21 cellular contexts compared by ENCODE assay signal in the genomic region with DNA sequence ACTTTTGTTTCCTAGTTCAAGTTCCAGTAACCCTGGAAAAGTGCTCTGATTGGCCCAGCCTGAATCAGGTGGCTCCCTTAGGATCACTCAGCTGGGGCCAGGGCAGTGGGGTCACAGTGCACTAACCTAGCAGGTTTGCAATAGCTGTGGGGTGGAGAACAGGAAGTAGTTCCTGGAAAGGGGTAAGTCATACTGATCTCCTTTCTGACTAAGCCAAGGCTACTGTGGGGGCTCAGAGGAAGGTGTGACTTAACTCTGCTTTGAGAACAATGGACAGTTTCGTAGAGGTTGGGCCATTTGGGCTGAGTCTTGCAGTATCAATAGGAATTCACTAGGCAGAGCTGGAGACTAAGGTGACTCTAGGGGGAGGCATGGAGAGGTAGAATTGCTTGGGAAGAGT.
DNase-seq lines count a peak whose midpoint lies in the region; ATAC-seq and TF ChIP-seq lines count a peak whose summit lies in the region.
"Had no signal": no experiment of that assay in that cellular context is flagged by ENCODE, and none has a peak within 500 bp of the region (broad histone marks: within the 10 kb centered on the region; RNA-seq: fewer than 3 reads in every experiment).

No MANE protein-coding gene starts in this region.

- peaks cover 6% of the 10 kb centered on the region for H3K36me3 Mint-ChIP-seq in natural killer cell treated with Interleukin-12 subunit alpha and Interleukin-12 subunit beta and Interleukin-15 and Interleukin-18, amount 100 ng/mL, for 72 hours
- H3K36me3 Mint-ChIP-seq in natural killer cell = no peaks in the 10 kb centered on the region
- peaks cover 3% of the 10 kb centered on the region for H3K36me3 Mint-ChIP-seq in activated naive CD8-positive, alpha-beta T cell treated with anti-CD3 and anti-CD28 coated beads, Interleukin-2, amount 10 ng/mL, durations not matched to agents 7 days and 5 days
- H3K36me3 Mint-ChIP-seq in stimulated activated naive B cell treated with anti-CD40 and anti-IgM and Interleukin-4, amounts not matched to agents 10 μg/mL and 1 μg/mL and 100 μg/mL, for 72 hours = no peaks in the 10 kb centered on the region

- no peak overlapping the region for H3K18ac ChIP-seq in trophoblast cell (ENCODE audit: low read length)

- H2BK12ac ChIP-seq in trophoblast cell (ENCODE audit: low read length) = no peak overlapping the region

- intact Hi-C loops in natural killer cell (cut with micrococcal nuclease) = no loop called here

- H3K4ac ChIP-seq in trophoblast cell (ENCODE audit: low read depth, low read length) = no peak overlapping the region

- H3K9me3 Mint-ChIP-seq in natural killer cell treated with Interleukin-12 subunit alpha and Interleukin-12 subunit beta and Interleukin-15 and Interleukin-18, amount 100 ng/mL, for 72 hours = no peaks in the 10 kb centered on the region
- no peaks in the 10 kb centered on the region for H3K9me3 Mint-ChIP-seq in natural killer cell
- peaks cover 5% of the 10 kb centered on the region for H3K9me3 Mint-ChIP-seq in activated naive CD8-positive, alpha-beta T cell treated with anti-CD3 and anti-CD28 coated beads, Interleukin-2, amount 10 ng/mL, durations not matched to agents 7 days and 5 days
- peaks cover 1 to 4% of the 10 kb centered on the region in 2 donors for H3K9me3 Mint-ChIP-seq in stimulated activated naive B cell treated with anti-CD40 and anti-IgM and Interleukin-4, amounts not matched to agents 10 μg/mL and 1 μg/mL and 100 μg/mL, for 72 hours

- DNase-seq in natural killer cell treated with Interleukin-12 subunit alpha and Interleukin-12 subunit beta and Interleukin-15 and Interleukin-18, amount 100 ng/mL, for 72 hours (ENCODE audit: low spot score) = peak; percentile 73
- no peak for DNase-seq in natural killer cell
- peak; percentile 20 for DNase-seq in NK-92 (lab: John Stamatoyannopoulos, UW; ENCODE audit: unreplicated experiment)
- peak; percentile 47 for DNase-seq in activated naive CD8-positive, alpha-beta T cell treated with anti-CD3 and anti-CD28 coated beads, Interleukin-2, amount 10 ng/mL, durations not matched to agents 7 days and 5 days
- no peak for DNase-seq in stimulated activated naive B cell treated with anti-CD40 and anti-IgM and Interleukin-4, amounts not matched to agents 10 μg/mL and 1 μg/mL and 100 μg/mL, for 72 hours
- no peak for DNase-seq in trophoblast cell
- DNase-seq in NCI-H1105 treated with DMSO at 0.1 percent for 48 hours (lab: John Stamatoyannopoulos, UW) = no peak
- DNase-seq: activated B cell treated with CpG ODN at 0.5 μM for 24 hours, activated gamma-delta T cell, colonic mucosa, foreskin fibroblast, GOT3, MM.1S, NCI-H2081, NCI-H524 treated with DMSO at 0.1 percent for 48 hours, OCI-M1, retina, SHP77 treated with DMSO at 0.1 percent for 48 hours, T-helper 17 cell had no signal

- no peak overlapping the region for H3K27ac ChIP-seq in trophoblast cell (ENCODE audit: low read depth, low read length)
- H3K27ac ChIP-seq: colonic mucosa, neutrophil had no signal

- no peak overlapping the region for H3K9ac ChIP-seq in trophoblast cell (ENCODE audit: low read length)

- H3K27ac Mint-ChIP-seq in natural killer cell treated with Interleukin-12 subunit alpha and Interleukin-12 subunit beta and Interleukin-15 and Interleukin-18, amount 100 ng/mL, for 72 hours = peak overlapping the region; percentile 71 to 89
- no peak overlapping the region for H3K27ac Mint-ChIP-seq in natural killer cell
- H3K27ac Mint-ChIP-seq in activated naive CD8-positive, alpha-beta T cell treated with anti-CD3 and anti-CD28 coated beads, Interleukin-2, amount 10 ng/mL, durations not matched to agents 7 days and 5 days = peak overlapping the region; percentile 86
- H3K27ac Mint-ChIP-seq in stimulated activated naive B cell treated with anti-CD40 and anti-IgM and Interleukin-4, amounts not matched to agents 10 μg/mL and 1 μg/mL and 100 μg/mL, for 72 hours = no peak overlapping the region
- H3K27ac Mint-ChIP-seq: activated B cell treated with CpG ODN at 0.5 μM for 24 hours, T-helper 17 cell had no signal

- H3K4me1 Mint-ChIP-seq in natural killer cell treated with Interleukin-12 subunit alpha and Interleukin-12 subunit beta and Interleukin-15 and Interleukin-18, amount 100 ng/mL, for 72 hours (ENCODE audit: low read depth in 2 of 2) = peaks cover 6 to 8% of the 10 kb centered on the region in 2 donors
- peaks cover 4 to 14% of the 10 kb centered on the region in 2 donors for H3K4me1 Mint-ChIP-seq in natural killer cell
- H3K4me1 Mint-ChIP-seq in activated naive CD8-positive, alpha-beta T cell treated with anti-CD3 and anti-CD28 coated beads, Interleukin-2, amount 10 ng/mL, durations not matched to agents 7 days and 5 days = peaks cover 13% of the 10 kb centered on the region
- peaks cover 21 to 23% of the 10 kb centered on the region in 2 donors for H3K4me1 Mint-ChIP-seq in stimulated activated naive B cell treated with anti-CD40 and anti-IgM and Interleukin-4, amounts not matched to agents 10 μg/mL and 1 μg/mL and 100 μg/mL, for 72 hours

- H3K4me2 ChIP-seq in trophoblast cell (ENCODE audit: low read length) = no peak overlapping the region

- no peak overlapping the region for H2AFZ ChIP-seq in trophoblast cell (ENCODE audit: insufficient read depth, low read length, poor library complexity)

- TF ChIP-seq CTCF in natural killer cell (IDR thresholded peaks at IDR 0.05) = no peak

- H3K4me1 ChIP-seq in trophoblast cell (ENCODE audit: control insufficient read depth in 1 of 2, insufficient read depth in 2 of 2, low read length in 2 of 2) = no peaks in the 10 kb centered on the region

- peak overlapping the region; percentile 80 for H3K4me3 Mint-ChIP-seq in natural killer cell treated with Interleukin-12 subunit alpha and Interleukin-12 subunit beta and Interleukin-15 and Interleukin-18, amount 100 ng/mL, for 72 hours
- no peak overlapping the region for H3K4me3 Mint-ChIP-seq in natural killer cell
- H3K4me3 Mint-ChIP-seq in activated naive CD8-positive, alpha-beta T cell treated with anti-CD3 and anti-CD28 coated beads, Interleukin-2, amount 10 ng/mL, durations not matched to agents 7 days and 5 days = peak overlapping the region; percentile 4
- no peak overlapping the region for H3K4me3 Mint-ChIP-seq in stimulated activated naive B cell treated with anti-CD40 and anti-IgM and Interleukin-4, amounts not matched to agents 10 μg/mL and 1 μg/mL and 100 μg/mL, for 72 hours
- H3K4me3 Mint-ChIP-seq: activated B cell treated with CpG ODN at 0.5 μM for 24 hours, T-helper 17 cell had no signal

- no peak overlapping the region for H2AK5ac ChIP-seq in trophoblast cell (ENCODE audit: low read length)

- H3K27me3 Mint-ChIP-seq in natural killer cell treated with Interleukin-12 subunit alpha and Interleukin-12 subunit beta and Interleukin-15 and Interleukin-18, amount 100 ng/mL, for 72 hours = peaks cover 0 to 2% of the 10 kb centered on the region in 2 donors
- peaks cover 0 to 3% of the 10 kb centered on the region in 2 donors for H3K27me3 Mint-ChIP-seq in natural killer cell (ENCODE audit: low read depth in 2 of 2)
- peaks cover 2% of the 10 kb centered on the region for H3K27me3 Mint-ChIP-seq in activated naive CD8-positive, alpha-beta T cell treated with anti-CD3 and anti-CD28 coated beads, Interleukin-2, amount 10 ng/mL, durations not matched to agents 7 days and 5 days
- peaks cover 29 to 34% of the 10 kb centered on the region in 2 donors for H3K27me3 Mint-ChIP-seq in stimulated activated naive B cell treated with anti-CD40 and anti-IgM and Interleukin-4, amounts not matched to agents 10 μg/mL and 1 μg/mL and 100 μg/mL, for 72 hours

- POLR2A ChIA-PET in activated naive CD8-positive, alpha-beta T cell treated with anti-CD3 and anti-CD28 coated beads, Interleukin-2, amount 10 ng/mL, durations not matched to agents 7 days and 5 days (lab: Charles Lee) = no interaction called here

- H3K23ac ChIP-seq in trophoblast cell (ENCODE audit: low read length) = no peak overlapping the region

- H3K14ac ChIP-seq in trophoblast cell (ENCODE audit: low read length) = no peak overlapping the region

- no peak overlapping the region for H4K12ac ChIP-seq in trophoblast cell (ENCODE audit: low read depth, low read length)

- H4K91ac ChIP-seq in trophoblast cell (ENCODE audit: low read depth, low read length) = no peak overlapping the region

- peaks cover 12% of the 10 kb centered on the region for H3K9me3 ChIP-seq in trophoblast cell (ENCODE audit: insufficient read depth, low read depth, low read length)
- H3K9me3 ChIP-seq: colonic mucosa, neutrophil had no signal

- no peaks in the 10 kb centered on the region for H3K36me3 ChIP-seq in trophoblast cell (ENCODE audit: control insufficient read depth in 1 of 2, insufficient read depth in 2 of 2, low read length in 2 of 2)
- H3K36me3 ChIP-seq: colonic mucosa, neutrophil had no signal

- H2BK5ac ChIP-seq in trophoblast cell (ENCODE audit: low read depth, low read length, poor library complexity) = no peak overlapping the region

- no peak overlapping the region for H3K4me3 ChIP-seq in trophoblast cell (ENCODE audit: low read depth, low read length)
- H3K4me3 ChIP-seq: colonic mucosa had no signal

- no peaks in the 10 kb centered on the region for H3K27me3 ChIP-seq in trophoblast cell (ENCODE audit: insufficient read depth, low read length)
- H3K27me3 ChIP-seq: colonic mucosa had no signal

- peak; percentile 94 to 95 for ATAC-seq in natural killer cell treated with Interleukin-12 subunit alpha and Interleukin-12 subunit beta and Interleukin-15 and Interleukin-18, amount 100 ng/mL, for 72 hours
- no peak for ATAC-seq in natural killer cell
- peak; percentile 95 for ATAC-seq in activated naive CD8-positive, alpha-beta T cell treated with anti-CD3 and anti-CD28 coated beads, Interleukin-2, amount 10 ng/mL, durations not matched to agents 7 days and 5 days (ENCODE audit: low read depth)
- peak; percentile 77 to 86 for ATAC-seq in stimulated activated naive B cell treated with anti-CD40 and anti-IgM and Interleukin-4, amounts not matched to agents 10 μg/mL and 1 μg/mL and 100 μg/mL, for 72 hours (replicated peaks)
- no peak for ATAC-seq in GM19324 (IDR thresholded peaks at IDR 0.05; ENCODE audit: low FRiP score, unreplicated experiment)
- ATAC-seq: T-helper 17 cell had no signal

- no peaks in the 10 kb centered on the region for H3K79me2 ChIP-seq in trophoblast cell (ENCODE audit: control insufficient read depth, insufficient read depth, low read length, poor library complexity)

- no peak overlapping the region for H4K8ac ChIP-seq in trophoblast cell (ENCODE audit: low read depth, low read length)

- no CpG with 5 or more reads among the region's 1 CpG for WGBS in trophoblast cell (ENCODE audit: extremely low coverage, insufficient coverage, insufficient read length)

- H3K79me1 ChIP-seq in trophoblast cell (ENCODE audit: low read length) = no peaks in the 10 kb centered on the region

- H2BK120ac ChIP-seq in trophoblast cell (ENCODE audit: insufficient read depth, low read length, poor library complexity) = no peak overlapping the region

Comparison
In these comparisons a context has a peak if more than half of its experiments do, and no peak if none do; other contexts are left out.
1. ATAC-seq: peak in natural killer cell treated with Interleukin-12 subunit alpha and Interleukin-12 subunit beta and Interleukin-15 and Interleukin-18, amount 100 ng/mL, for 72 hours (2 of 2), activated naive CD8-positive, alpha-beta T cell treated with anti-CD3 and anti-CD28 coated beads, Interleukin-2, amount 10 ng/mL, durations not matched to agents 7 days and 5 days (single experiment) and stimulated activated naive B cell treated with anti-CD40 and anti-IgM and Interleukin-4, amounts not matched to agents 10 μg/mL and 1 μg/mL and 100 μg/mL, for 72 hours (2 of 2); none in natural killer cell (0 of 3) and GM19324 (single experiment).
2. DNase-seq: peak in natural killer cell treated with Interleukin-12 subunit alpha and Interleukin-12 subunit beta and Interleukin-15 and Interleukin-18, amount 100 ng/mL, for 72 hours (single experiment), NK-92 (single experiment) and activated naive CD8-positive, alpha-beta T cell treated with anti-CD3 and anti-CD28 coated beads, Interleukin-2, amount 10 ng/mL, durations not matched to agents 7 days and 5 days (single experiment); none in natural killer cell (single experiment), stimulated activated naive B cell treated with anti-CD40 and anti-IgM and Interleukin-4, amounts not matched to agents 10 μg/mL and 1 μg/mL and 100 μg/mL, for 72 hours (single experiment), trophoblast cell (0 of 2) and NCI-H1105 treated with DMSO at 0.1 percent for 48 hours (single experiment).
3. H3K27ac Mint-ChIP-seq: peak in natural killer cell treated with Interleukin-12 subunit alpha and Interleukin-12 subunit beta and Interleukin-15 and Interleukin-18, amount 100 ng/mL, for 72 hours (2 of 2) and activated naive CD8-positive, alpha-beta T cell treated with anti-CD3 and anti-CD28 coated beads, Interleukin-2, amount 10 ng/mL, durations not matched to agents 7 days and 5 days (single experiment); none in natural killer cell (0 of 2) and stimulated activated naive B cell treated with anti-CD40 and anti-IgM and Interleukin-4, amounts not matched to agents 10 μg/mL and 1 μg/mL and 100 μg/mL, for 72 hours (single experiment).
4. H3K4me3 Mint-ChIP-seq: peak in natural killer cell treated with Interleukin-12 subunit alpha and Interleukin-12 subunit beta and Interleukin-15 and Interleukin-18, amount 100 ng/mL, for 72 hours (single experiment) and activated naive CD8-positive, alpha-beta T cell treated with anti-CD3 and anti-CD28 coated beads, Interleukin-2, amount 10 ng/mL, durations not matched to agents 7 days and 5 days (single experiment); none in natural killer cell (single experiment) and stimulated activated naive B cell treated with anti-CD40 and anti-IgM and Interleukin-4, amounts not matched to agents 10 μg/mL and 1 μg/mL and 100 μg/mL, for 72 hours (0 of 2).